ENCODE assay signal across 8 cellular contexts in genomic region chr5:94618029-94618492, GRCh38. TPM values are rescaled to one million over a fixed set of nuclear protein-coding genes. Genes with fewer than 3 reads are reported as not detected.
DNase-seq lines count a peak whose midpoint lies in the region; ATAC-seq and TF ChIP-seq lines count a peak whose summit lies in the region.

No MANE protein-coding gene starts in this region.

- H3K27me3 ChIP-seq in BJ (ENCODE audit: control insufficient read depth, insufficient read depth, low read length), result no peaks in the 10 kb centered on the region
- H3K27me3 ChIP-seq in heart right ventricle, result no peaks in the 10 kb centered on the region

- H3K27ac ChIP-seq in heart right ventricle, result peak overlapping the region; percentile 24 to 85 (median 78)

- intact Hi-C loops in heart right ventricle (cut with DNase I), result no loop called here

- TF ChIP-seq CTCF in BJ (IDR thresholded peaks at IDR 0.05; ENCODE audit: insufficient read depth, low read depth, low read length) (no peak), heart right ventricle (IDR thresholded peaks at IDR 0.05) (peak in 1 of 9 donors; percentile 11), omental fat pad (IDR thresholded peaks at IDR 0.05) (no peak)

- H3K4me3 ChIP-seq in BJ (ENCODE audit: low read depth, low read length) (peak overlapping the region; percentile 75), heart right ventricle (peak overlapping the region; percentile 64 to 94 (median 86))

- H3K27ac Mint-ChIP-seq in activated naive CD8-positive, alpha-beta T cell treated with anti-CD3 and anti-CD28 coated beads, Interleukin-2, amount 10 ng/mL, durations not matched to agents 7 days and 5 days, result peak overlapping the region; percentile 82

- H3K4me1 Mint-ChIP-seq in activated naive CD8-positive, alpha-beta T cell treated with anti-CD3 and anti-CD28 coated beads, Interleukin-2, amount 10 ng/mL, durations not matched to agents 7 days and 5 days, result peaks cover 25% of the 10 kb centered on the region

- no peaks in the 10 kb centered on the region for H3K9me3 Mint-ChIP-seq in activated naive CD8-positive, alpha-beta T cell treated with anti-CD3 and anti-CD28 coated beads, Interleukin-2, amount 10 ng/mL, durations not matched to agents 7 days and 5 days

- no peaks in the 10 kb centered on the region for H3K27me3 Mint-ChIP-seq in activated naive CD8-positive, alpha-beta T cell treated with anti-CD3 and anti-CD28 coated beads, Interleukin-2, amount 10 ng/mL, durations not matched to agents 7 days and 5 days

- H3K36me3 Mint-ChIP-seq in activated naive CD8-positive, alpha-beta T cell treated with anti-CD3 and anti-CD28 coated beads, Interleukin-2, amount 10 ng/mL, durations not matched to agents 7 days and 5 days, result no peaks in the 10 kb centered on the region

- H3K36me3 ChIP-seq in BJ (ENCODE audit: control insufficient read depth, insufficient read depth, low read length), result no peaks in the 10 kb centered on the region
- H3K36me3 ChIP-seq in heart right ventricle, result no peaks in the 10 kb centered on the region

- WGBS in heart right ventricle, 2 donors, result 0% methylated on average over 23 of the region's 23 CpGs

- peak; percentile 8 for DNase-seq in BJ (ENCODE audit: low read depth)
- peak; percentile 70 for DNase-seq in NCI-H2227 (lab: John Stamatoyannopoulos, UW; ENCODE audit: unreplicated experiment)
- DNase-seq in activated naive CD8-positive, alpha-beta T cell treated with anti-CD3 and anti-CD28 coated beads, Interleukin-2, amount 10 ng/mL, durations not matched to agents 7 days and 5 days, result no peak
- peak; percentile 45 to 50 for DNase-seq in heart right ventricle
- peak; percentile 24 for DNase-seq in omental fat pad (ENCODE audit: low spot score)
- no peak for DNase-seq in NK-92 (lab: John Stamatoyannopoulos, UW; ENCODE audit: unreplicated experiment)

- peaks cover 0 to 44% (median 24%) of the 10 kb centered on the region in 9 donors for H3K4me1 ChIP-seq in heart right ventricle

- CTCF ChIA-PET in BJ (lab: Yijun Ruan, JAX), result interaction anchor here (1.4 kb wide), 1 partner anchor 120 kb away, joined by 3 read pairs; no protein-coding TSS in a partner anchor

- H3K9me3 ChIP-seq in heart right ventricle, result no peaks in the 10 kb centered on the region

- H3K4me3 Mint-ChIP-seq in activated naive CD8-positive, alpha-beta T cell treated with anti-CD3 and anti-CD28 coated beads, Interleukin-2, amount 10 ng/mL, durations not matched to agents 7 days and 5 days, result peak overlapping the region; percentile 94

- POLR2A ChIA-PET in BJ (lab: Charles Lee), result interaction anchor here (0.7 kb wide), 1 partner anchor 19 kb away, joined by 3 read pairs; no protein-coding TSS in a partner anchor
- POLR2A ChIA-PET in activated naive CD8-positive, alpha-beta T cell treated with anti-CD3 and anti-CD28 coated beads, Interleukin-2, amount 10 ng/mL, durations not matched to agents 7 days and 5 days (lab: Charles Lee), result interaction anchor here (1.1 kb wide), 1 partner anchor 41 kb away, joined by 5 read pairs; no protein-coding TSS in a partner anchor

- ATAC-seq in GM18858 (IDR thresholded peaks at IDR 0.05; ENCODE audit: unreplicated experiment), result peak; percentile 14
- peak; percentile 31 for ATAC-seq in HG03064 (IDR thresholded peaks at IDR 0.05; ENCODE audit: low read depth, unreplicated experiment)
- peak; percentile 24 for ATAC-seq in activated naive CD8-positive, alpha-beta T cell treated with anti-CD3 and anti-CD28 coated beads, Interleukin-2, amount 10 ng/mL, durations not matched to agents 7 days and 5 days (ENCODE audit: low read depth)
- peak; percentile 56 to 86 (median 70) for ATAC-seq in heart right ventricle
- ATAC-seq in omental fat pad (ENCODE audit: low FRiP score), result peak; percentile 66

RNA-seq across cellular contexts. Expression of gene KIAA0825, which starts 0.3 kb away (rescaled TPM):
- polyA plus RNA-seq in BJ (2011; rRNA removed) (0.69 and 1.3 TPM in 2 replicates), heart right ventricle (under 1 TPM; 0.36 to 0.37 TPM)
- polyA minus RNA-seq in BJ (2011; rRNA and poly(A)+ RNA removed), result 2.1 and 3.4 TPM in 2 replicates
- 1 to 10 TPM; 1.9 to 2.2 TPM for total RNA-seq in activated naive CD8-positive, alpha-beta T cell treated with anti-CD3 and anti-CD28 coated beads, Interleukin-2, amount 10 ng/mL, durations not matched to agents 7 days and 5 days
- total RNA-seq in heart right ventricle (1 to 10 TPM; 1.7 to 3.5 (median 2.4) TPM), omental fat pad (1 to 10 TPM; 2.5 to 9.3 (median 5.3) TPM)

RNA-seq across cellular contexts. Expression of gene SLF1, which starts 0.4 kb away (rescaled TPM):
- 1.3 and 2.7 TPM in 2 replicates for polyA plus RNA-seq in BJ (2011; rRNA removed)
- 1.2 and 2.0 TPM in 2 replicates for polyA minus RNA-seq in BJ (2011; rRNA and poly(A)+ RNA removed)
- 10 to 100 TPM; 16.8 to 20.4 TPM for total RNA-seq in activated naive CD8-positive, alpha-beta T cell treated with anti-CD3 and anti-CD28 coated beads, Interleukin-2, amount 10 ng/mL, durations not matched to agents 7 days and 5 days
- total RNA-seq in heart right ventricle, result 10 to 100 TPM in 1 of 10 donors, 1 to 10 TPM in 9; 3.4 to 10.0 (median 5.0) TPM
- 1 to 10 TPM; 2.3 to 3.8 TPM for polyA plus RNA-seq in heart right ventricle
- total RNA-seq in omental fat pad, result 10 to 100 TPM in 1 of 4 donors, 1 to 10 TPM in 3; 3.4 to 16.2 (median 7.4) TPM

Comparison
In these comparisons a context has a peak if more than half of its experiments do, and no peak if none do; other contexts are left out.
1. DNase-seq: peak in BJ (single experiment), NCI-H2227 (single experiment), heart right ventricle (2 of 2) and omental fat pad (single experiment); none in activated naive CD8-positive, alpha-beta T cell treated with anti-CD3 and anti-CD28 coated beads, Interleukin-2, amount 10 ng/mL, durations not matched to agents 7 days and 5 days (single experiment) and NK-92 (single experiment).
2. ATAC-seq: peak in every context shown above with its lines; median percentile 70 in heart right ventricle; 66 in omental fat pad; 31 in HG03064; 24 in activated naive CD8-positive, alpha-beta T cell treated with anti-CD3 and anti-CD28 coated beads, Interleukin-2, amount 10 ng/mL, durations not matched to agents 7 days and 5 days; 14 in GM18858.